In the genomic region with DNA sequence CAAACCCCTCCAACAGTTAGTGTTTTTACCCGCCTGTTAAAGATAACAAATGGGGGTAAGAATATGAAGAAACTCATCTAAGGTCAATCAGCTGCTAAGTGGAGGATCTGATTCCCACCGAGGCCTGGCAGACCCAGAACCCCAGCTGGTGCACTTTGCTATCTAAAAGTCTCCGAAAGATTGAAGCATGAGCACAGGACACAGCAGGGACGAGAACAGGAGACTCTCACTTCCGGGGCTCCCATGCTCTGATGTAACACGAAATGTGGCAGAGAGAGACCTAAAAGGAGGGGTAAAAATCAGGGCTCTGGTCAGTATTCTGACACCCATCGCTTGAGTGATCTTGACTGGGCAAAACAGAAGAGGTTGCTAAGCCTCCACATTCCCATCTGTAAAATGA, we compare ENCODE assay signal across 28 cellular contexts.
"Had no signal": no experiment of that assay in that cellular context is flagged by ENCODE, and none has a peak within 500 bp of the region (broad histone marks: within the 10 kb centered on the region; RNA-seq: fewer than 3 reads in every experiment).

No MANE protein-coding gene starts in this region.

- H3K4me1 ChIP-seq: parathyroid adenoma, sigmoid colon, testis, tibial artery, upper lobe of left lung, uterus had no signal

- H3K4me3 ChIP-seq: mucosa of descending colon, sigmoid colon, testis, tibial artery, upper lobe of left lung, uterus had no signal

- H3K27me3 Mint-ChIP-seq: progenitor cell of endocrine pancreas had no signal

- H3K36me3 ChIP-seq: neutrophil, sigmoid colon, tibial artery, upper lobe of left lung, uterus had no signal

- H3K27ac Mint-ChIP-seq: immature natural killer cell; mesothelial cell of epicardium; naive B cell; natural killer cell treated with Interleukin-12 subunit alpha and Interleukin-12 subunit beta and Interleukin-15 and Interleukin-18, amount 100 ng/mL, for 72 hours; progenitor cell of endocrine pancreas; stimulated activated effector memory CD8-positive, alpha-beta T cell treated with anti-CD3 and anti-CD28 coated beads, Interleukin-12 subunit alpha, Interleukin-12 subunit beta, amount 100 ng/mL, for 72 hours had no signal

- H2AFZ ChIP-seq: parathyroid adenoma had no signal

- ATAC-seq: mucosa of descending colon; natural killer cell treated with Interleukin-12 subunit alpha and Interleukin-12 subunit beta and Interleukin-15 and Interleukin-18, amount 100 ng/mL, for 72 hours; stimulated activated effector memory CD8-positive, alpha-beta T cell treated with anti-CD3 and anti-CD28 coated beads, Interleukin-12 subunit alpha, Interleukin-12 subunit beta, amount 100 ng/mL, for 72 hours; stimulated activated naive CD8-positive, alpha-beta T cell treated with anti-CD3 and anti-CD28 coated beads, Interleukin-15, Interleukin-2, amounts not matched to agents 100 U/mL and 50 U/mL, for 24 hours had no signal

- H3K27me3 ChIP-seq: neutrophil, sigmoid colon, testis, tibial artery, upper lobe of left lung, uterus had no signal

- H3K9ac ChIP-seq: parathyroid adenoma had no signal

- H3K79me2 ChIP-seq: parathyroid adenoma had no signal

- H3K9me3 ChIP-seq: mucosa of descending colon, neutrophil, testis, tibial artery, upper lobe of left lung had no signal

- DNase-seq: dermis blood vessel endothelial cell; effector memory CD4-positive, alpha-beta T cell; erythroblast; hypothalamus; immature natural killer cell; mesenchymal stem cell; mucosa of descending colon; naive B cell; sigmoid colon; stimulated activated CD4-positive, alpha-beta T cell treated with anti-CD3 and anti-CD28 coated beads, Interleukin-2, amount 100 ng/mL, for 24 hours; stimulated activated CD4-positive, alpha-beta T cell treated with anti-CD3 and anti-CD28 coated beads, Interleukin-4, amount 100 ng/mL, for 24 hours; stimulated activated naive CD8-positive, alpha-beta T cell treated with anti-CD3 and anti-CD28 coated beads, Interleukin-15, Interleukin-2, amounts not matched to agents 100 U/mL and 50 U/mL, for 24 hours; substantia nigra; testis; tibial artery; upper lobe of left lung; uterus had no signal

- H3K36me3 Mint-ChIP-seq: natural killer cell treated with Interleukin-12 subunit alpha and Interleukin-12 subunit beta and Interleukin-15 and Interleukin-18, amount 100 ng/mL, for 72 hours; stimulated activated effector memory CD8-positive, alpha-beta T cell treated with anti-CD3 and anti-CD28 coated beads, Interleukin-12 subunit alpha, Interleukin-12 subunit beta, amount 100 ng/mL, for 72 hours had no signal

- H3K27ac ChIP-seq: neutrophil, parathyroid adenoma, sigmoid colon, testis, tibial artery, upper lobe of left lung, uterus had no signal

- H3K4me1 Mint-ChIP-seq: immature natural killer cell, mesothelial cell of epicardium, naive B cell, neural crest cell had no signal

- FAIRE-seq: colon, endometrium, frontal cortex, keratinocyte had no signal

- H3K9me3 Mint-ChIP-seq: immature natural killer cell; natural killer cell treated with Interleukin-12 subunit alpha and Interleukin-12 subunit beta and Interleukin-15 and Interleukin-18, amount 100 ng/mL, for 72 hours had no signal

- H3K4me3 Mint-ChIP-seq: immature natural killer cell; mesothelial cell of epicardium; naive B cell; natural killer cell treated with Interleukin-12 subunit alpha and Interleukin-12 subunit beta and Interleukin-15 and Interleukin-18, amount 100 ng/mL, for 72 hours; neural crest cell; stimulated activated effector memory CD8-positive, alpha-beta T cell treated with anti-CD3 and anti-CD28 coated beads, Interleukin-12 subunit alpha, Interleukin-12 subunit beta, amount 100 ng/mL, for 72 hours had no signal
